ENCODE assay signal across 17 cellular contexts in the genomic region with DNA sequence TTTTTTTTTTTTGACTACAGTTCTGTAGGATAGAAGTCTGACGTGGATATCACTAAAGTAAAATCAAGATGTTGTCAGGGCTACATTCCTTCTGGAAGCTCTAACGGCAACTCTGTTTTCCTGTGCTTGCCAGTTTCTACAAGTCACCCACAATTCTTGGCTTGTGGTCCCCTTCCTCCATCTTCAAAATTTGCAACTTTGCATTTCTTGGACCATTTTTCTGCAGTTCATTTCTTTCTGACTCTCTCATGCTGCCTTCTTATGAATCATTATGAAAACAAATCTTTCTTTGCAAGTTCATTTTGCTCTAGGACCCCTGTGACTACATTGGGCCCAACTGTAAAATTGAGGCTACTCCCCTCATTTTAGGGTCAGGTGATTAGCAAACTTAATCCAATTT.
DNase-seq lines count a peak whose midpoint lies in the region; ATAC-seq, FAIRE-seq and TF ChIP-seq lines count a peak whose summit lies in the region.
"Had no signal": no experiment of that assay in that cellular context is flagged by ENCODE, and none has a peak within 500 bp of the region (broad histone marks: within the 10 kb centered on the region; RNA-seq: fewer than 3 reads in every experiment).

No MANE protein-coding gene starts in this region.

- intact Hi-C loops in K562 (cut with micrococcal nuclease) = loop anchor here (5.0 to 10.0 kb wide), 5 partner anchors 180 to 290 kb away; no protein-coding TSS in a partner anchor

- no peaks in the 10 kb centered on the region for H3K27me3 ChIP-seq in K562 (ENCODE audit: control insufficient read depth in 2 of 2, insufficient read depth in 2 of 2, low read length in 2 of 2)
- no peaks in the 10 kb centered on the region for H3K27me3 ChIP-seq in mesendoderm (ENCODE audit: insufficient read depth, low read length, poor library complexity)
- H3K27me3 ChIP-seq: BLaER1 treated with 17β-estradiol and CSF1 and Interleukin-3, amounts not matched to agents 10 nM and 100 nM had no signal

- BruUV-seq in K562 (replicated peaks; lab: Mats Ljungman, UMichigan) = no TSS peak

- no peak overlapping the region for H3K27ac ChIP-seq in A549
- no peak overlapping the region for H3K27ac ChIP-seq in K562 (ENCODE audit: extremely low read depth, low read depth, low read length)
- no peak overlapping the region for H3K27ac ChIP-seq in mesendoderm (ENCODE audit: low read depth, low read length)
- H3K27ac ChIP-seq: BLaER1 treated with 17β-estradiol and CSF1 and Interleukin-3, amounts not matched to agents 10 nM and 100 nM; C4-2B had no signal

- DNase-seq in A549 (ENCODE audit: low read depth in 1 of 2, low spot score in 1 of 2) (no peak), K562 (ENCODE audit: extremely low read depth in 1 of 4, low spot score in 3 of 4) (no peak), mesendoderm (no peak), putamen (ENCODE audit: low spot score) (no peak)
- no peak for DNase-seq in activated naive CD4-positive, alpha-beta T cell treated with Interleukin-2 at 50 U/mL for 16 hours
- DNase-seq: 8988T; AML-193; Caco-2; Calu3; CD4-positive, alpha-beta T cell; CD8-positive, alpha-beta T cell; DMS79 treated with DMSO at 0.1 percent for 48 hours; GF-D8 had no signal

- H3K9ac ChIP-seq in K562 (ENCODE audit: insufficient read depth in 1 of 2, low read depth in 2 of 2, low read length in 2 of 2) (no peak overlapping the region), mesendoderm (ENCODE audit: low read length) (no peak overlapping the region)
- H3K9ac ChIP-seq: BLaER1 treated with 17β-estradiol and CSF1 and Interleukin-3, amounts not matched to agents 10 nM and 100 nM had no signal

- H3K4me3 ChIP-seq in A549 (no peak overlapping the region), K562 (no peak overlapping the region), mesendoderm (ENCODE audit: low read length) (no peak overlapping the region)
- H3K4me3 ChIP-seq: BLaER1 treated with 17β-estradiol and CSF1 and Interleukin-3, amounts not matched to agents 10 nM and 100 nM had no signal

- H3K4me1 ChIP-seq in A549 (no peaks in the 10 kb centered on the region), K562 (replicated peaks in 1 of 2; ENCODE audit: control insufficient read depth in 2 of 2, insufficient read depth in 2 of 2, low read length in 2 of 2) (peaks cover 0 to 20% of the 10 kb centered on the region in 2 experiments; a peak in 3 of 5 replicates), mesendoderm (ENCODE audit: control insufficient read depth, low read depth, low read length) (no peaks in the 10 kb centered on the region)
- H3K4me1 ChIP-seq: BLaER1 treated with 17β-estradiol and CSF1 and Interleukin-3, amounts not matched to agents 10 nM and 100 nM; Caco-2 had no signal

- H3K79me1 ChIP-seq in mesendoderm (ENCODE audit: low read length) = no peaks in the 10 kb centered on the region

- no peak overlapping the region for H2AK5ac ChIP-seq in mesendoderm (ENCODE audit: low read length)

- H3K9me1 ChIP-seq in K562 (ENCODE audit: control insufficient read depth, insufficient read depth, low read length) = no peaks in the 10 kb centered on the region

- no peaks in the 10 kb centered on the region for H3K9me3 ChIP-seq in A549
- peaks cover 22% of the 10 kb centered on the region for H3K9me3 ChIP-seq in K562 (replicated peaks; ENCODE audit: control insufficient read depth, insufficient read depth, low read depth, low read length)
- H3K9me3 ChIP-seq: BLaER1 treated with 17β-estradiol and CSF1 and Interleukin-3, amounts not matched to agents 10 nM and 100 nM; Caco-2 had no signal

- H3K18ac ChIP-seq in mesendoderm (ENCODE audit: low read length) = no peak overlapping the region

- H3K36me3 ChIP-seq in K562 (ENCODE audit: control insufficient read depth, insufficient read depth, low read length) (peaks cover 11% of the 10 kb centered on the region; the same call in 2 of the 3 replicates), mesendoderm (ENCODE audit: control insufficient read depth, insufficient read depth, low read length) (no peaks in the 10 kb centered on the region)
- H3K36me3 ChIP-seq: BLaER1 treated with 17β-estradiol and CSF1 and Interleukin-3, amounts not matched to agents 10 nM and 100 nM had no signal

- in situ Hi-C loops in K562 (cut with MboI) = no loop called here

- TF ChIP-seq CTCF in A549 (IDR thresholded peaks at IDR 0.05) (no peak), K562 (IDR thresholded peaks at IDR 0.05 in 2 of 3, conservative IDR thresholded peaks at IDR 0.05 in 1 of 3; ENCODE audit: insufficient read depth in 2 of 3, low read depth in 1 of 3, low read length in 3 of 3) (no peak)

- H3K56ac ChIP-seq in mesendoderm (ENCODE audit: low read length) = no peak overlapping the region

- peak overlapping the region; percentile 85 for H2AFZ ChIP-seq in K562 (ENCODE audit: low read depth, low read length)

- no peak for FAIRE-seq in A549 (lab: Jason Lieb, UNC)
- FAIRE-seq in K562 (lab: Jason Lieb, UNC) = no peak
- FAIRE-seq: GM12891, GM19239 had no signal

- TF ChIP-seq POLR2A in A549 (IDR thresholded peaks at IDR 0.05; ENCODE audit: low read length) (no peak), K562 (conservative IDR thresholded peaks at IDR 0.05) (no peak)

- H4K5ac ChIP-seq in mesendoderm (ENCODE audit: low read length) = no peak overlapping the region

- POLR2A ChIA-PET in A549 (lab: Yijun Ruan, JAX) (no interaction called here), K562 (lab: Yijun Ruan, JAX) (interaction anchor here (0.8 kb wide), 1 partner anchor 23 kb away, joined by 4 read pairs; no protein-coding TSS in a partner anchor)

- H3K79me2 ChIP-seq in K562 (ENCODE audit: control insufficient read depth, insufficient read depth, low read length) (no peaks in the 10 kb centered on the region), mesendoderm (ENCODE audit: control insufficient read depth, insufficient read depth, low read length) (no peaks in the 10 kb centered on the region)

- peak overlapping the region; percentile 19 for H2BK15ac ChIP-seq in mesendoderm (replicated peaks; ENCODE audit: low read depth)

- WGBS in A549 (ENCODE audit: missing lambda C conversion rate) = 26% methylated on average over 2 of the region's 2 CpGs
- 76% methylated on average over 2 of the region's 2 CpGs for WGBS in K562 (ENCODE audit: insufficient coverage, low coverage, missing lambda C conversion rate)
- WGBS in mesendoderm (ENCODE audit: extremely low coverage, insufficient coverage, low lambda C conversion rate) = no CpG with 5 or more reads among the region's 2 CpGs

- no peaks in the 10 kb centered on the region for H4K20me1 ChIP-seq in K562 (replicated peaks; ENCODE audit: control insufficient read depth, insufficient read depth, low read length)
- H4K20me1 ChIP-seq: BLaER1 treated with 17β-estradiol and CSF1 and Interleukin-3, amounts not matched to agents 10 nM and 100 nM had no signal

- H3K4me2 ChIP-seq in A549 = no peak overlapping the region
- H3K4me2 ChIP-seq in K562 (ENCODE audit: insufficient read depth, low read length) = no peak overlapping the region
- H3K4me2 ChIP-seq in mesendoderm (ENCODE audit: low read length) = no peak overlapping the region
- H3K4me2 ChIP-seq: BLaER1 treated with 17β-estradiol and CSF1 and Interleukin-3, amounts not matched to agents 10 nM and 100 nM had no signal

- no peak overlapping the region for H2BK5ac ChIP-seq in mesendoderm (ENCODE audit: low read length)

- H4K8ac ChIP-seq in mesendoderm (ENCODE audit: low read depth, low read length) = no peak overlapping the region

- TF ChIP-seq RAD21 in A549 (conservative IDR thresholded peaks at IDR 0.05 in 1 of 2, IDR thresholded peaks at IDR 0.05 in 1 of 2) (no peak), K562 (CRISPR knock-in tag; conservative IDR thresholded peaks at IDR 0.05 in 1 of 2, IDR thresholded peaks at IDR 0.05 in 1 of 2) (no peak)

- no peak overlapping the region for H3K4ac ChIP-seq in mesendoderm (ENCODE audit: low read depth, low read length)

- no peak overlapping the region for H2BK120ac ChIP-seq in mesendoderm (ENCODE audit: low read depth, low read length)

- CTCF ChIA-PET in A549 (lab: Yijun Ruan, JAX) = no interaction called here
- CTCF ChIA-PET in K562 (lab: Yijun Ruan, JAX; ENCODE audit: low intra/inter-chr PET ratio) = no interaction called here

- no peak for ATAC-seq in A549
- no peak for ATAC-seq in K562
- ATAC-seq: CD8-positive, alpha-beta T cell had no signal

- no peak overlapping the region for H3K23ac ChIP-seq in mesendoderm (ENCODE audit: low read length)

- TF ChIP-seq EP300 in A549 (IDR thresholded peaks at IDR 0.05) = no peak
- TF ChIP-seq EP300 in K562 (IDR thresholded peaks at IDR 0.05; ENCODE audit: low read length) = no peak

TF ChIP-seq in A549, 52 proteins besides CTCF, POLR2A, EP300 and RAD21:
- TF ChIP-seq MAFK (IDR thresholded peaks at IDR 0.05; ENCODE audit: partially characterized antibody) (peak; percentile 15), ZSCAN20 (CRISPR knock-in tag; IDR thresholded peaks at IDR 0.05) (no peak)
TF ChIP-seq in A549: peak in this region for 1.

TF ChIP-seq in K562, 482 proteins besides CTCF, POLR2A, EP300 and RAD21 (continues in another document):
- TF ChIP-seq SRSF7 (optimal IDR thresholded peaks at IDR 0.05; ENCODE audit: low read depth, low read length) (no peak), CHD2 (IDR thresholded peaks at IDR 0.05; ENCODE audit: low read depth, low read length) (no peak), TAF15 (IDR thresholded peaks at IDR 0.05; ENCODE audit: low read depth, low read length) (no peak), ZNF778 (CRISPR knock-in tag; IDR thresholded peaks at IDR 0.05) (no peak), SIN3B (IDR thresholded peaks at IDR 0.05; ENCODE audit: low read depth) (no peak), ZNF316 (IDR thresholded peaks at IDR 0.05) (peak; percentile 74), PKNOX1 (IDR thresholded peaks at IDR 0.05) (no peak), GTF2E2 (tag; IDR thresholded peaks at IDR 0.05) (no peak), HEY1 (CRISPR knock-in tag; IDR thresholded peaks at IDR 0.05; ENCODE audit: borderline replicate concordance) (no peak)

Comparison
In these comparisons a context has a peak if more than half of its experiments do, and no peak if none do; other contexts are left out.
1. Of the 35 proteins assayed by ChIP-seq in both K562 and A549: peak only in K562: none; only in A549: MAFK; in both: none; in neither: 34.